Comparison of ENCODE assay signal across 1 cellular context in genomic region chr19:23249911-23250649, GRCh38.
TF ChIP-seq lines count a peak whose summit lies in the region.

TSS of gene ZNF724 (minus strand) at chr19:23250394. CDS start at chr19:23250242, 152 bp downstream.

TF ChIP-seq in HEK293, 187 proteins besides CTCF, POLR2A, EP300 and RAD21 (continued from another document):
- TF ChIP-seq, protein P1, sequence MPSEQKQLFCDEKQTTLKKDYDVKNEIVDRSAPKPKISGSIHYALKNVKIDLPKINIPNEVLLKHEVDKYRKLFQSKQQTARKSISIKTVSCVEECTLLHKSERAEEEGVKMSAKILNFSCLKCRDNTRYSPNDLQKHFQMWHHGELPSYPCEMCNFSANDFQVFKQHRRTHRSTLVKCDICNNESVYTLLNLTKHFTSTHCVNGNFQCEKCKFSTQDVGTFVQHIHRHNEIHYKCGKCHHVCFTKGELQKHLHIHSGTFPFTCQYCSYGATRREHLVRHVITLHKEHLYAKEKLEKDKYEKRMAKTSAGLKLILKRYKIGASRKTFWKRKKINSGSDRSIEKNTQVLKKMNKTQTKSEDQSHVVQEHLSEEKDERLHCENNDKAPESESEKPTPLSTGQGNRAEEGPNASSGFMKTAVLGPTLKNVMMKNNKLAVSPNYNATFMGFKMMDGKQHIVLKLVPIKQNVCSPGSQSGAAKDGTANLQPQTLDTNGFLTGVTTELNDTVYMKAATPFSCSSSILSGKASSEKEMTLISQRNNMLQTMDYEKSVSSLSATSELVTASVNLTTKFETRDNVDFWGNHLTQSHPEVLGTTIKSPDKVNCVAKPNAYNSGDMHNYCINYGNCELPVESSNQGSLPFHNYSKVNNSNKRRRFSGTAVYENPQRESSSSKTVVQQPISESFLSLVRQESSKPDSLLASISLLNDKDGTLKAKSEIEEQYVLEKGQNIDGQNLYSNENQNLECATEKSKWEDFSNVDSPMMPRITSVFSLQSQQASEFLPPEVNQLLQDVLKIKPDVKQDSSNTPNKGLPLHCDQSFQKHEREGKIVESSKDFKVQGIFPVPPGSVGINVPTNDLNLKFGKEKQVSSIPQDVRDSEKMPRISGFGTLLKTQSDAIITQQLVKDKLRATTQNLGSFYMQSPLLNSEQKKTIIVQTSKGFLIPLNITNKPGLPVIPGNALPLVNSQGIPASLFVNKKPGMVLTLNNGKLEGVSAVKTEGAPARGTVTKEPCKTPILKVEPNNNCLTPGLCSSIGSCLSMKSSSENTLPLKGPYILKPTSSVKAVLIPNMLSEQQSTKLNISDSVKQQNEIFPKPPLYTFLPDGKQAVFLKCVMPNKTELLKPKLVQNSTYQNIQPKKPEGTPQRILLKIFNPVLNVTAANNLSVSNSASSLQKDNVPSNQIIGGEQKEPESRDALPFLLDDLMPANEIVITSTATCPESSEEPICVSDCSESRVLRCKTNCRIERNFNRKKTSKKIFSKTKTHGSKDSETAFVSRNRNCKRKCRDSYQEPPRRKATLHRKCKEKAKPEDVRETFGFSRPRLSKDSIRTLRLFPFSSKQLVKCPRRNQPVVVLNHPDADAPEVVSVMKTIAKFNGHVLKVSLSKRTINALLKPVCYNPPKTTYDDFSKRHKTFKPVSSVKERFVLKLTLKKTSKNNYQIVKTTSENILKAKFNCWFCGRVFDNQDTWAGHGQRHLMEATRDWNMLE (tag by site-specific recombination; conservative IDR thresholded peaks at IDR 0.05; ENCODE audit: low read depth), result peak; percentile 33; the same call in 1 of the 2 replicates
TF ChIP-seq in HEK293: peak in this region for 10.
